Comparison of ENCODE assay signal across 12 cellular contexts in the genomic region with DNA sequence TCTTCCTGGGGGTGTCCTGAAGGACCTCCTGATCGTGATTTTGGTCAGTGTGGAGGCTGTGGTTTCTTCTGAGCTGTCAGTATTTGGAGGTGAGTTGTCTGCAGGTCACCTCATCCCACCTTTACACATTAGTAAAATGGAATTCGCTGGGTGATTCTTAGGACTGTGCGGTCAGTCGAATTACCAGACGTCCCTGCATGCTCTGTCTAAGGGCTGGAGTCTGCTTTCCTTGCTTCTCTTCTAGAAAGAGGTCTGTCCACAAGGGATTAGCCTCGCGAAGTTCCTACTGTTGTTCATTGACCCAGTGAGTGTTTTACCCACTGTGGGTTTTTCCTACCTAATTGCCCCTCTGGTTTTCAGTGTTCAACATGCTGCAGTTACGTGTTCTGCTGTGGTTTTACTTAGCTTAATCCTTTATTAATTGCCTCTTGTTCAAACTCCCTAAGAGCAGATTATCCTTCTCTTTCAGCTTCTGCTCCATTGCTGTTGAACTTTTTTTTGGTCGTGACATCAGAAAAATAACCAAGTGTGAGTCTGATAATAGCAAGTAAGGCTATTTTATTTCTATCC.
DNase-seq lines count a peak whose midpoint lies in the region; ATAC-seq lines count a peak whose summit lies in the region.
"Had no signal": no experiment of that assay in that cellular context is flagged by ENCODE, and none has a peak within 500 bp of the region (broad histone marks: within the 10 kb centered on the region; RNA-seq: fewer than 3 reads in every experiment).

No MANE protein-coding gene starts in this region.

- peaks cover 10% of the 10 kb centered on the region for H3K36me3 Mint-ChIP-seq in stimulated activated memory B cell treated with anti-CD40 and anti-IgM and Interleukin-4, amounts not matched to agents 10 μg/mL and 1 μg/mL and 100 μg/mL, for 72 hours

- no peak overlapping the region for H3K4me3 Mint-ChIP-seq in stimulated activated memory B cell treated with anti-CD40 and anti-IgM and Interleukin-4, amounts not matched to agents 10 μg/mL and 1 μg/mL and 100 μg/mL, for 72 hours

- no peak for ATAC-seq in stimulated activated memory B cell treated with anti-CD40 and anti-IgM and Interleukin-4, amounts not matched to agents 10 μg/mL and 1 μg/mL and 100 μg/mL, for 72 hours
- no peak for ATAC-seq in GM21786 (IDR thresholded peaks at IDR 0.05; ENCODE audit: unreplicated experiment)

- H3K27ac Mint-ChIP-seq in stimulated activated memory B cell treated with anti-CD40 and anti-IgM and Interleukin-4, amounts not matched to agents 10 μg/mL and 1 μg/mL and 100 μg/mL, for 72 hours, result peak overlapping the region; percentile 88

- H3K27me3 Mint-ChIP-seq in stimulated activated memory B cell treated with anti-CD40 and anti-IgM and Interleukin-4, amounts not matched to agents 10 μg/mL and 1 μg/mL and 100 μg/mL, for 72 hours, result no peaks in the 10 kb centered on the region

- peaks cover 85% of the 10 kb centered on the region for H3K4me1 Mint-ChIP-seq in stimulated activated memory B cell treated with anti-CD40 and anti-IgM and Interleukin-4, amounts not matched to agents 10 μg/mL and 1 μg/mL and 100 μg/mL, for 72 hours

- no peaks in the 10 kb centered on the region for H3K9me3 Mint-ChIP-seq in stimulated activated memory B cell treated with anti-CD40 and anti-IgM and Interleukin-4, amounts not matched to agents 10 μg/mL and 1 μg/mL and 100 μg/mL, for 72 hours

- DNase-seq in D341Med (ENCODE audit: low spot score) (peak; percentile 60), NCI-H82 treated with DMSO at 0.1 percent for 48 hours (lab: John Stamatoyannopoulos, UW; ENCODE audit: unreplicated experiment) (peak; percentile 75), glomerular visceral epithelial cell (ENCODE audit: extremely low spot score) (peak; percentile 66), NCI-H748 (lab: John Stamatoyannopoulos, UW; ENCODE audit: unreplicated experiment) (no peak)
- no peak for DNase-seq in stimulated activated naive CD4-positive, alpha-beta T cell treated with Interleukin-2 at 50 U/mL for 16 hours (lab: John Stamatoyannopoulos, UW)
- DNase-seq: DMS79 treated with DMSO at 0.1 percent for 48 hours, GOT3, NCI-H2107, NCI-H345, NCI-H774 had no signal

Comparison
In these comparisons a context has a peak if more than half of its experiments do, and no peak if none do; other contexts are left out.
1. DNase-seq: peak in D341Med (single experiment), NCI-H82 treated with DMSO at 0.1 percent for 48 hours (single experiment) and glomerular visceral epithelial cell (single experiment); none in stimulated activated naive CD4-positive, alpha-beta T cell treated with Interleukin-2 at 50 U/mL for 16 hours (single experiment) and NCI-H748 (single experiment).